30 cellular contexts compared by ENCODE assay signal in genomic region chr2:20725782-20726181, GRCh38. TPM values are rescaled to one million over a fixed set of nuclear protein-coding genes. Genes with fewer than 3 reads are reported as not detected.
"Had no signal": no experiment of that assay in that cellular context is flagged by ENCODE, and none has a peak within 500 bp of the region (broad histone marks: within the 10 kb centered on the region; RNA-seq: fewer than 3 reads in every experiment).

No MANE protein-coding gene starts in this region.

- H3K9me3 ChIP-seq: adrenal gland, SJSA1 had no signal

- H3K27ac ChIP-seq: adrenal gland, cardiac muscle cell, SJSA1 had no signal

- H3K4me3 ChIP-seq: adrenal gland, cardiac muscle cell, K562, SJSA1 had no signal

- FAIRE-seq: TTC549 had no signal

- H3K27me3 ChIP-seq: adrenal gland, cardiac muscle cell, SJSA1 had no signal

- DNase-seq: activated CD4-positive, alpha-beta T cell treated with anti-CD3 and anti-CD28 coated beads, Interleukin-2, amount 10 ng/mL, durations not matched to agents 24 days and 14 days; activated CD4-positive, alpha-beta T cell treated with anti-CD3 and anti-CD28 coated beads, Interleukin-2, amount 50 U/mL, for 4 hours; activated CD8-positive, alpha-beta memory T cell treated with anti-CD3 and anti-CD28 coated beads, Interleukin-2, amount 50 U/mL, for 48 hours; activated CD8-positive, alpha-beta T cell treated with anti-CD3 and anti-CD28 coated beads, Interleukin-2, amount 10 ng/mL, durations not matched to agents 7 days and 5 days; activated effector memory CD4-positive, alpha-beta T cell treated with anti-CD3 and anti-CD28 coated beads, Interleukin-2, amount 50 U/mL, for 16 hours; activated naive CD4-positive, alpha-beta T cell; activated T-cell treated with anti-CD3 and anti-CD28 coated beads, Interleukin-2, amount 50 U/mL, for 48 hours; adrenal gland; IMR-90; Karpas-422; NCI-H1105; NCI-H1417 treated with DMSO at 0.1 percent for 48 hours; NCI-H1694; NCI-H1930; NCI-H2081 treated with DMSO at 0.1 percent for 48 hours; NCI-H226; NCI-H446 treated with DMSO at 0.1 percent for 48 hours; NCI-H524; SHP77 treated with DMSO at 0.1 percent for 48 hours; T1000 had no signal

- H3K4me1 ChIP-seq: SJSA1 had no signal

- ATAC-seq: activated CD8-positive, alpha-beta T cell treated with anti-CD3 and anti-CD28 coated beads, Interleukin-2, amount 10 ng/mL, durations not matched to agents 7 days and 5 days; activated naive CD4-positive, alpha-beta T cell treated with anti-CD3 and anti-CD28 coated beads, Interleukin-2, amount 50 U/mL, for 72 hours; activated T-helper 17 cell treated with anti-CD3 and anti-CD28 coated beads, Interleukin-2, amount 50 U/mL, for 72 hours; K562; Panc1 had no signal

- H3K36me3 ChIP-seq: cardiac muscle cell had no signal

RNA-seq across cellular contexts. Expression of gene GDF7, which starts 58.8 kb away (rescaled TPM):
- total RNA-seq: activated CD8-positive, alpha-beta T cell treated with anti-CD3 and anti-CD28 coated beads, Interleukin-2, amount 10 ng/mL, durations not matched to agents 7 days and 5 days; K562; MCF 10A; RPMI7951; T-helper 1 cell treated with Interleukin-12 subunit alpha and Interleukin-12 subunit beta and Interleukin-4 antibody, amounts not matched to agents 30 ng/mL and 1 ng/mL, for 36 hours had no signal
